In genomic region chr14:81303258-81303935, GRCh38 we compare ENCODE assay signal across 1 cellular context.
TF ChIP-seq lines count a peak whose summit lies in the region.

No MANE protein-coding gene starts in this region.

TF ChIP-seq in HepG2, 621 proteins besides CTCF, POLR2A, EP300 and RAD21 (continued from another document and continues in another):
- TF ChIP-seq AFF4 (CRISPR knock-in tag; IDR thresholded peaks at IDR 0.05) = 0 out of 2 replicates have a peak, but pooled peaks have one; percentile 37
- no peak; the same call in 1 of the 2 replicates for TF ChIP-seq STAG1 (CRISPR knock-in tag; IDR thresholded peaks at IDR 0.05)
- no peak for TF ChIP-seq ZNF570 (CRISPR knock-in tag; IDR thresholded peaks at IDR 0.05; ENCODE audit: borderline replicate concordance)
- 0 out of 2 replicates have a peak, but pooled peaks have one; percentile 61 for TF ChIP-seq SSRP1 (CRISPR knock-in tag; IDR thresholded peaks at IDR 0.05)
- TF ChIP-seq TFDP2 (CRISPR knock-in tag; IDR thresholded peaks at IDR 0.05) = 0 out of 2 replicates have a peak, but pooled peaks have one; percentile 17
- TF ChIP-seq SATB2 (CRISPR knock-in tag; IDR thresholded peaks at IDR 0.05) = no peak
- TF ChIP-seq ZNF879 (CRISPR knock-in tag; IDR thresholded peaks at IDR 0.05) = no peak
- TF ChIP-seq JUNB (CRISPR knock-in tag; IDR thresholded peaks at IDR 0.05; ENCODE audit: borderline replicate concordance) = peak; percentile 91
- peak; percentile 85 for TF ChIP-seq NR2C2 (CRISPR knock-in tag; IDR thresholded peaks at IDR 0.05; ENCODE audit: borderline replicate concordance)
- TF ChIP-seq ZNF138 (CRISPR knock-in tag; IDR thresholded peaks at IDR 0.05; ENCODE audit: low read depth) = no peak
- TF ChIP-seq ZNF776 (CRISPR knock-in tag; IDR thresholded peaks at IDR 0.05) = no peak
- TF ChIP-seq GPN1 (CRISPR knock-in tag; IDR thresholded peaks at IDR 0.05; ENCODE audit: borderline replicate concordance) = no peak
- TF ChIP-seq ZNF720 (CRISPR knock-in tag; IDR thresholded peaks at IDR 0.05) = no peak
- peak; percentile 86 for TF ChIP-seq NR2F2 (IDR thresholded peaks at IDR 0.05; ENCODE audit: borderline replicate concordance, low read depth)
- TF ChIP-seq AHDC1 (CRISPR knock-in tag; IDR thresholded peaks at IDR 0.05; ENCODE audit: borderline replicate concordance) = peak; percentile 95
- no peak for TF ChIP-seq SP140L (CRISPR knock-in tag; IDR thresholded peaks at IDR 0.05; ENCODE audit: borderline replicate concordance)
- TF ChIP-seq CC2D1A (CRISPR knock-in tag; IDR thresholded peaks at IDR 0.05) = no peak
- TF ChIP-seq ZIK1 (CRISPR knock-in tag; IDR thresholded peaks at IDR 0.05; ENCODE audit: borderline replicate concordance, low read depth) = no peak
- 0 out of 2 replicates have a peak, but pooled peaks have one; percentile 42 for TF ChIP-seq POLR2G (IDR thresholded peaks at IDR 0.05; ENCODE audit: low read depth, low read length)
- no peak for TF ChIP-seq ZNF382 (CRISPR knock-in tag; IDR thresholded peaks at IDR 0.05; ENCODE audit: borderline replicate concordance)
- no peak for TF ChIP-seq EEA1 (CRISPR knock-in tag; IDR thresholded peaks at IDR 0.05; ENCODE audit: borderline replicate concordance)
- TF ChIP-seq NFKBIZ (CRISPR knock-in tag; IDR thresholded peaks at IDR 0.05) = peak; percentile 77
- TF ChIP-seq KAT7 (CRISPR knock-in tag; IDR thresholded peaks at IDR 0.05; ENCODE audit: borderline replicate concordance) = no peak; the same call in 1 of the 2 replicates
- TF ChIP-seq ZNF605 (CRISPR knock-in tag; IDR thresholded peaks at IDR 0.05) = peak; percentile 72; the same call in 1 of the 2 replicates
- no peak for TF ChIP-seq ZNF547 (CRISPR knock-in tag; IDR thresholded peaks at IDR 0.05)
- no peak for TF ChIP-seq SRSF9 (IDR thresholded peaks at IDR 0.05; ENCODE audit: borderline replicate concordance, insufficient read depth, low read depth, low read length, poor library complexity, severe bottlenecking)
- no peak for TF ChIP-seq ZNF740 (CRISPR knock-in tag; IDR thresholded peaks at IDR 0.05)
- no peak for TF ChIP-seq CHD2 (IDR thresholded peaks at IDR 0.05; ENCODE audit: low read depth, low read length)
- TF ChIP-seq ZNF674 (CRISPR knock-in tag; IDR thresholded peaks at IDR 0.05; ENCODE audit: low read depth) = no peak
- no peak for TF ChIP-seq ZSCAN25 (CRISPR knock-in tag; IDR thresholded peaks at IDR 0.05)
- TF ChIP-seq ZNF280D (CRISPR knock-in tag; IDR thresholded peaks at IDR 0.05) = peak; percentile 74
- no peak for TF ChIP-seq CSRNP2 (CRISPR knock-in tag; conservative IDR thresholded peaks at IDR 0.05; ENCODE audit: low read depth)
